1 cellular context compared by ENCODE assay signal in the genomic region with DNA sequence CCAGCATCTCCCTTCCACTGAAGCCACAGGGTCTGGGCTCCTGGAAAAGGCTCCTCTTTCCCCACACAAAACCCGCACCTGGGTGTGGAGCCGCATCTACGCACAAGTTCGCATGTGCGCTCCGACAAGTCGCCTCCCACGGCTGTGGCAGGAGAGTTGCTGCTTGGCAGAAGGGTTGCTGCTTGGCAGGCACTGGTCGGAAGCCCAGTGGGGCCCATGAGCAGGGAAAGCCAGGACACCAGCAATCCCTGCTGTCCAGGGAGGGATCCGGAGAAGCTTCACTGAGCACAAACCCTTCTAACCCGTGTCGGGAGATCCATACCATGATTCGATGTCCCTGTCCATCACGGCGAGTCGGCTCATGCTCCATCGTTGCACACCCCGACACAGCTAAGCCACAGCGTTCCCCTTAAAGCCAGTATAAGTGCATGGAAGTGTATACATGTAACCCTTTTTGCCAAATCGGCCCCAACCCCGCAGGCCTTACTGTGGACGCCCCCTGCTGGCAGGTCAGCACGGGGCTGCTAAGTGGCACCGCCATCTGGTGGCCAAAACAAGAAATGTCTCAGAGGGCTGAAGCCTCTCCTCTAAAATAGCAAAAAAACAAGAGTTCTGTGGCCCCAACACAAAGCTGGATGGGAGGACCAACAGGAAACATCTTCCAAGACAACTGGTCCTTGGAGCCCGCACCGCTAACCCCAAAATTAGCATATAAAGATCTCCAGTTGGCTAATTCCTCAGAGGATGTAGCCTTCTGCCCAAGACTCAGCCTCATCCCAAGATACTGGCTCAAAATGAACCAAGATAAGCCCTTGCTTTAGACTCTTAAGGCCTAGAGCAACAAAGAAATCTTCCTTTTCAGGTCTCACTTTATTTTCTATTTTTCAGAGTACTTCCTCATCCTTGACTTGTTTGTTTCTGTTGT.
A peak's percentile ranks its signal among the peaks of the same experiment; 100 is the strongest.
TF ChIP-seq lines count a peak whose summit lies in the region.

No MANE protein-coding gene starts in this region.

TF ChIP-seq in H1, 55 proteins besides CTCF, POLR2A, EP300 and RAD21:
- TF ChIP-seq CBX8 (IDR thresholded peaks at IDR 0.05; ENCODE audit: borderline replicate concordance, low read depth, low read length) (no peak), TCF12 (IDR thresholded peaks at IDR 0.05; ENCODE audit: low read depth, low read length) (0 out of 2 replicates have a peak, but pooled peaks have one; percentile 25), BRCA1 (IDR thresholded peaks at IDR 0.05; ENCODE audit: low read depth, low read length) (no peak), GABPA (IDR thresholded peaks at IDR 0.05; ENCODE audit: borderline replicate concordance, insufficient read depth, low read length) (peak; percentile 55; the same call in 1 of the 2 replicates), YY1 (IDR thresholded peaks at IDR 0.05; ENCODE audit: low read depth, low read length) (0 out of 2 replicates have a peak, but pooled peaks have one; percentile 62), CHD2 (IDR thresholded peaks at IDR 0.05; ENCODE audit: low read length) (0 out of 2 replicates have a peak, but pooled peaks have one; percentile 47), JUND (IDR thresholded peaks at IDR 0.05; ENCODE audit: low read length) (peak; percentile 76; the same call in 1 of the 2 replicates), CBX5 (IDR thresholded peaks at IDR 0.05; ENCODE audit: low read depth, low read length) (no peak), TAF7 (optimal IDR thresholded peaks at IDR 0.05; ENCODE audit: borderline replicate concordance, low read depth, low read length) (peak; percentile 69), FOSL1 (IDR thresholded peaks at IDR 0.05; ENCODE audit: insufficient read depth, low read depth, low read length) (no peak), NRF1 (IDR thresholded peaks at IDR 0.05; ENCODE audit: low read depth, low read length) (no peak), SIN3A (conservative IDR thresholded peaks at IDR 0.05 in 1 of 2, IDR thresholded peaks at IDR 0.05 in 1 of 2; ENCODE audit: low read depth in 1 of 2, low read length in 2 of 2) (0 out of 4 replicates have a peak, but pooled peaks of 1 of the 2 experiments have one; percentile 34), ATF3 (IDR thresholded peaks at IDR 0.05; ENCODE audit: insufficient read depth, low read depth, low read length) (peak; percentile 86)
- TF ChIP-seq, protein P1, sequence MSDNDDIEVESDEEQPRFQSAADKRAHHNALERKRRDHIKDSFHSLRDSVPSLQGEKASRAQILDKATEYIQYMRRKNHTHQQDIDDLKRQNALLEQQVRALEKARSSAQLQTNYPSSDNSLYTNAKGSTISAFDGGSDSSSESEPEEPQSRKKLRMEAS (IDR thresholded peaks at IDR 0.05) = peak; percentile 41; the same call in 1 of the 2 replicates
